In genomic region chr7:105057472-105057871, GRCh38 we compare ENCODE assay signal across 2 cellular contexts.
TF ChIP-seq lines count a peak whose summit lies in the region.

No MANE protein-coding gene starts in this region.

TF ChIP-seq in GM23338, 12 proteins besides CTCF, POLR2A, EP300 and RAD21:
- TF ChIP-seq JUNB (IDR thresholded peaks at IDR 0.05; ENCODE audit: unreplicated experiment) = no peak
- TF ChIP-seq EZH2 (IDR thresholded peaks at IDR 0.05; ENCODE audit: low read depth, unreplicated experiment) = no peak
- no peak for TF ChIP-seq ZNF114 (CRISPR knock-in tag; IDR thresholded peaks at IDR 0.05)
- no peak for TF ChIP-seq STAT1 (IDR thresholded peaks at IDR 0.05; ENCODE audit: unreplicated experiment)
- TF ChIP-seq ZNF331 (CRISPR knock-in tag; IDR thresholded peaks at IDR 0.05; ENCODE audit: low read depth) = no peak
- no peak for TF ChIP-seq POLR2AphosphoS5 (IDR thresholded peaks at IDR 0.05; ENCODE audit: low read depth)
- TF ChIP-seq CREB1 (CRISPR knock-in tag; IDR thresholded peaks at IDR 0.05; ENCODE audit: low read depth) = no peak
- no peak for TF ChIP-seq REST (IDR thresholded peaks at IDR 0.05; ENCODE audit: unreplicated experiment)
- TF ChIP-seq NANOG (IDR thresholded peaks at IDR 0.05; ENCODE audit: borderline replicate concordance) = no peak
- TF ChIP-seq, protein P1, sequence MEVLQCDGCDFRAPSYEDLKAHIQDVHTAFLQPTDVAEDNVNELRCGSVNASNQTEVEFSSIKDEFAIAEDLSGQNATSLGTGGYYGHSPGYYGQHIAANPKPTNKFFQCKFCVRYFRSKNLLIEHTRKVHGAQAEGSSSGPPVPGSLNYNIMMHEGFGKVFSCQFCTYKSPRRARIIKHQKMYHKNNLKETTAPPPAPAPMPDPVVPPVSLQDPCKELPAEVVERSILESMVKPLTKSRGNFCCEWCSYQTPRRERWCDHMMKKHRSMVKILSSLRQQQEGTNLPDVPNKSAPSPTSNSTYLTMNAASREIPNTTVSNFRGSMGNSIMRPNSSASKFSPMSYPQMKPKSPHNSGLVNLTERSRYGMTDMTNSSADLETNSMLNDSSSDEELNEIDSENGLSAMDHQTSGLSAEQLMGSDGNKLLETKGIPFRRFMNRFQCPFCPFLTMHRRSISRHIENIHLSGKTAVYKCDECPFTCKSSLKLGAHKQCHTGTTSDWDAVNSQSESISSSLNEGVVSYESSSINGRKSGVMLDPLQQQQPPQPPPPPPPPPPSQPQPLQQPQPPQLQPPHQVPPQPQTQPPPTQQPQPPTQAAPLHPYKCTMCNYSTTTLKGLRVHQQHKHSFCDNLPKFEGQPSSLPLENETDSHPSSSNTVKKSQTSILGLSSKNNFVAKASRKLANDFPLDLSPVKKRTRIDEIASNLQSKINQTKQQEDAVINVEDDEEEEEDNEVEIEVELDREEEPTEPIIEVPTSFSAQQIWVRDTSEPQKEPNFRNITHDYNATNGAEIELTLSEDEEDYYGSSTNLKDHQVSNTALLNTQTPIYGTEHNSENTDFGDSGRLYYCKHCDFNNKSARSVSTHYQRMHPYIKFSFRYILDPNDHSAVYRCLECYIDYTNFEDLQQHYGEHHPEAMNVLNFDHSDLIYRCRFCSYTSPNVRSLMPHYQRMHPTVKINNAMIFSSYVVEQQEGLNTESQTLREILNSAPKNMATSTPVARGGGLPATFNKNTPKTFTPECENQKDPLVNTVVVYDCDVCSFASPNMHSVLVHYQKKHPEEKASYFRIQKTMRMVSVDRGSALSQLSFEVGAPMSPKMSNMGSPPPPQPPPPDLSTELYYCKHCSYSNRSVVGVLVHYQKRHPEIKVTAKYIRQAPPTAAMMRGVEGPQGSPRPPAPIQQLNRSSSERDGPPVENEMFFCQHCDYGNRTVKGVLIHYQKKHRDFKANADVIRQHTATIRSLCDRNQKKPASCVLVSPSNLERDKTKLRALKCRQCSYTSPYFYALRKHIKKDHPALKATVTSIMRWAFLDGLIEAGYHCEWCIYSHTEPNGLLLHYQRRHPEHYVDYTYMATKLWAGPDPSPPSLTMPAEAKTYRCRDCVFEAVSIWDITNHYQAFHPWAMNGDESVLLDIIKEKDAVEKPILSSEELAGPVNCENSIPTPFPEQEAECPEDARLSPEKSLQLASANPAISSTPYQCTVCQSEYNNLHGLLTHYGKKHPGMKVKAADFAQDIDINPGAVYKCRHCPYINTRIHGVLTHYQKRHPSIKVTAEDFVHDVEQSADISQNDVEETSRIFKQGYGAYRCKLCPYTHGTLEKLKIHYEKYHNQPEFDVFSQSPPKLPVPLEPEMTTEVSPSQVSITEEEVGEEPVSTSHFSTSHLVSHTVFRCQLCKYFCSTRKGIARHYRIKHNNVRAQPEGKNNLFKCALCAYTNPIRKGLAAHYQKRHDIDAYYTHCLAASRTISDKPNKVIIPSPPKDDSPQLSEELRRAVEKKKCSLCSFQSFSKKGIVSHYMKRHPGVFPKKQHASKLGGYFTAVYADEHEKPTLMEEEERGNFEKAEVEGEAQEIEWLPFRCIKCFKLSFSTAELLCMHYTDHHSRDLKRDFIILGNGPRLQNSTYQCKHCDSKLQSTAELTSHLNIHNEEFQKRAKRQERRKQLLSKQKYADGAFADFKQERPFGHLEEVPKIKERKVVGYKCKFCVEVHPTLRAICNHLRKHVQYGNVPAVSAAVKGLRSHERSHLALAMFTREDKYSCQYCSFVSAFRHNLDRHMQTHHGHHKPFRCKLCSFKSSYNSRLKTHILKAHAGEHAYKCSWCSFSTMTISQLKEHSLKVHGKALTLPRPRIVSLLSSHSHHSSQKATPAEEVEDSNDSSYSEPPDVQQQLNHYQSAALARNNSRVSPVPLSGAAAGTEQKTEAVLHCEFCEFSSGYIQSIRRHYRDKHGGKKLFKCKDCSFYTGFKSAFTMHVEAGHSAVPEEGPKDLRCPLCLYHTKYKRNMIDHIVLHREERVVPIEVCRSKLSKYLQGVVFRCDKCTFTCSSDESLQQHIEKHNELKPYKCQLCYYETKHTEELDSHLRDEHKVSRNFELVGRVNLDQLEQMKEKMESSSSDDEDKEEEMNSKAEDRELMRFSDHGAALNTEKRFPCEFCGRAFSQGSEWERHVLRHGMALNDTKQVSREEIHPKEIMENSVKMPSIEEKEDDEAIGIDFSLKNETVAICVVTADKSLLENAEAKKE (CRISPR knock-in tag; IDR thresholded peaks at IDR 0.05) = no peak
- TF ChIP-seq EZH2phosphoT487 (IDR thresholded peaks at IDR 0.05; ENCODE audit: unreplicated experiment) = no peak
- no peak for TF ChIP-seq ETS1 (IDR thresholded peaks at IDR 0.05)

TF ChIP-seq in K562, 482 proteins besides CTCF, POLR2A, EP300 and RAD21:
- TF ChIP-seq PTBP1 (IDR thresholded peaks at IDR 0.05; ENCODE audit: low read depth, low read length) (no peak), RBM25 (IDR thresholded peaks at IDR 0.05; ENCODE audit: low read depth, low read length, severe bottlenecking) (peak; percentile 74), ZNF121 (CRISPR knock-in tag; conservative IDR thresholded peaks at IDR 0.05) (peak; percentile 95)
- TF ChIP-seq, protein P2, sequence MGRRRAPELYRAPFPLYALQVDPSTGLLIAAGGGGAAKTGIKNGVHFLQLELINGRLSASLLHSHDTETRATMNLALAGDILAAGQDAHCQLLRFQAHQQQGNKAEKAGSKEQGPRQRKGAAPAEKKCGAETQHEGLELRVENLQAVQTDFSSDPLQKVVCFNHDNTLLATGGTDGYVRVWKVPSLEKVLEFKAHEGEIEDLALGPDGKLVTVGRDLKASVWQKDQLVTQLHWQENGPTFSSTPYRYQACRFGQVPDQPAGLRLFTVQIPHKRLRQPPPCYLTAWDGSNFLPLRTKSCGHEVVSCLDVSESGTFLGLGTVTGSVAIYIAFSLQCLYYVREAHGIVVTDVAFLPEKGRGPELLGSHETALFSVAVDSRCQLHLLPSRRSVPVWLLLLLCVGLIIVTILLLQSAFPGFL (CRISPR knock-in tag; IDR thresholded peaks at IDR 0.05) = no peak
